ENCODE assay signal across 16 cellular contexts in genomic region chr7:26680616-26681015, GRCh38.
DNase-seq lines count a peak whose midpoint lies in the region; ATAC-seq and TF ChIP-seq lines count a peak whose summit lies in the region.
"Had no signal": no experiment of that assay in that cellular context is flagged by ENCODE, and none has a peak within 500 bp of the region (broad histone marks: within the 10 kb centered on the region; RNA-seq: fewer than 3 reads in every experiment).

No MANE protein-coding gene starts in this region.

- peak; percentile 39 for DNase-seq in CD1c-positive myeloid dendritic cell (ENCODE audit: extremely low spot score)
- DNase-seq in Caki2 (ENCODE audit: low read depth) = peak; percentile 22
- peak; percentile 73 for DNase-seq in NOMO-1 treated with DMSO at 0.1 percent for 48 hours (lab: John Stamatoyannopoulos, UW; ENCODE audit: unreplicated experiment)
- no peak for DNase-seq in GM10248 (ENCODE audit: extremely low spot score)
- DNase-seq in right atrium auricular region (ENCODE audit: low spot score) = no peak
- DNase-seq in AG20443 (ENCODE audit: low spot score) = no peak
- DNase-seq in upper lobe of left lung = no peak
- DNase-seq: ACHN; AML-193; Calu3; CD4-positive, alpha-beta memory T cell; DMS79 treated with DMSO at 0.1 percent for 48 hours; GM23248 had no signal

- H3K4me1 Mint-ChIP-seq in nephron = peaks cover 36% of the 10 kb centered on the region
- H3K4me1 Mint-ChIP-seq: CD4-positive, alpha-beta memory T cell had no signal

- H3K27ac ChIP-seq in right atrium auricular region (no peak overlapping the region), upper lobe of left lung (no peak overlapping the region)
- H3K27ac ChIP-seq: C4-2B, GM23248 had no signal

- POLR2A ChIA-PET in GM10248 (lab: Yijun Ruan, JAX) = no interaction called here

- no peaks in the 10 kb centered on the region for H3K36me3 ChIP-seq in right atrium auricular region
- no peaks in the 10 kb centered on the region for H3K36me3 ChIP-seq in upper lobe of left lung
- H3K36me3 ChIP-seq: HAP-1 had no signal

- TF ChIP-seq CTCF in nephron (IDR thresholded peaks at IDR 0.05; ENCODE audit: unreplicated experiment in 3 of 3) = no peak
- TF ChIP-seq CTCF in GM10248 (IDR thresholded peaks at IDR 0.05; ENCODE audit: control extremely low read depth, extremely low read depth, low read depth, missing control alignments) = no peak
- no peak for TF ChIP-seq CTCF in right atrium auricular region (IDR thresholded peaks at IDR 0.05)
- TF ChIP-seq CTCF in upper lobe of left lung (IDR thresholded peaks at IDR 0.05) = no peak

- H3K36me3 Mint-ChIP-seq in nephron (ENCODE audit: low read depth) = no peaks in the 10 kb centered on the region
- H3K36me3 Mint-ChIP-seq: CD4-positive, alpha-beta memory T cell had no signal

- H3K27me3 ChIP-seq in right atrium auricular region (no peaks in the 10 kb centered on the region), upper lobe of left lung (no peaks in the 10 kb centered on the region)

- no peak for TF ChIP-seq EP300 in upper lobe of left lung (IDR thresholded peaks at IDR 0.05)

- CTCF ChIA-PET in GM10248 (lab: Yijun Ruan, JAX) = interaction anchor here (1.3 to 6.9 kb wide), 13 partner anchors 8 to 469 kb away, joined by 3 to 83 read pairs (median 17); no protein-coding TSS in a partner anchor

- 88% methylated on average over 1 of the region's 1 CpG for WGBS in upper lobe of left lung, 2 donors

- H3K9me3 ChIP-seq in right atrium auricular region (no peaks in the 10 kb centered on the region), upper lobe of left lung (no peaks in the 10 kb centered on the region)
- H3K9me3 ChIP-seq: HAP-1 had no signal

- H3K4me3 ChIP-seq in right atrium auricular region (no peak overlapping the region), upper lobe of left lung (no peak overlapping the region)
- H3K4me3 ChIP-seq: GM23248, HAP-1 had no signal

- peaks cover 5% of the 10 kb centered on the region for H3K27me3 Mint-ChIP-seq in nephron (ENCODE audit: low read depth)

- TF ChIP-seq POLR2A in upper lobe of left lung (IDR thresholded peaks at IDR 0.05) = no peak

- H3K9me3 Mint-ChIP-seq in nephron = no peaks in the 10 kb centered on the region
- H3K9me3 Mint-ChIP-seq: CD4-positive, alpha-beta memory T cell had no signal

- H3K4me1 ChIP-seq in right atrium auricular region (no peaks in the 10 kb centered on the region), upper lobe of left lung (peaks cover 5 to 14% (median 9%) of the 10 kb centered on the region in 4 donors)

- ATAC-seq in upper lobe of left lung (ENCODE audit: low FRiP score in 2 of 2) = no peak

- H3K4me3 Mint-ChIP-seq in nephron = no peak overlapping the region
- H3K4me3 Mint-ChIP-seq: CD4-positive, alpha-beta memory T cell had no signal

- in situ Hi-C loops in Caki2 (cut with HindIII; ENCODE audit: low pct_unique_long_range_greater_than_20kb, low sequenced_read_pairs) = no loop called here

- H3K27ac Mint-ChIP-seq in nephron = peak overlapping the region in 2 of 3 experiments; percentile 53 to 82
- H3K27ac Mint-ChIP-seq: CD4-positive, alpha-beta memory T cell had no signal

Comparison
In these comparisons a context has a peak if more than half of its experiments do, and no peak if none do; other contexts are left out.
1. DNase-seq: peak in CD1c-positive myeloid dendritic cell (single experiment), Caki2 (single experiment) and NOMO-1 treated with DMSO at 0.1 percent for 48 hours (single experiment); none in GM10248 (single experiment), right atrium auricular region (single experiment), AG20443 (single experiment) and upper lobe of left lung (0 of 2).